ENCODE assay signal across 12 cellular contexts in genomic region chrX:145190801-145191389, GRCh38. TPM values are rescaled to one million over a fixed set of nuclear protein-coding genes. Genes with fewer than 3 reads are reported as not detected.
DNase-seq lines count a peak whose midpoint lies in the region; ATAC-seq, FAIRE-seq and TF ChIP-seq lines count a peak whose summit lies in the region.
"Had no signal": no experiment of that assay in that cellular context is flagged by ENCODE, and none has a peak within 500 bp of the region (broad histone marks: within the 10 kb centered on the region; RNA-seq: fewer than 3 reads in every experiment).

No MANE protein-coding gene starts in this region.

- 57% methylated on average over 3 of the region's 3 CpGs for WGBS in suprapubic skin

- CTCF ChIA-PET in CD4-positive, alpha-beta T cell (lab: Charles Lee), result no interaction called here

- peak; percentile 51 for FAIRE-seq in A204.1 (lab: Jason Lieb, UNC)
- FAIRE-seq: islet of Langerhans had no signal

- H3K4me1 ChIP-seq in foreskin keratinocyte, result no peaks in the 10 kb centered on the region
- no peaks in the 10 kb centered on the region for H3K4me1 ChIP-seq in suprapubic skin

- no peaks in the 10 kb centered on the region for H3K9me3 ChIP-seq in CD4-positive, alpha-beta T cell (ENCODE audit: control insufficient read depth, low read length)
- no peaks in the 10 kb centered on the region for H3K9me3 ChIP-seq in suprapubic skin

- H3K27ac ChIP-seq in foreskin keratinocyte (no peak overlapping the region), suprapubic skin (no peak overlapping the region), caudate nucleus (ENCODE audit: low read depth, low read length) (no peak overlapping the region)
- no peak overlapping the region for H3K27ac ChIP-seq in CD4-positive, alpha-beta T cell (ENCODE audit: low read depth, low read length)

- H3K9me3 Mint-ChIP-seq in CD4-positive, alpha-beta T cell, result no peaks in the 10 kb centered on the region
- H3K9me3 Mint-ChIP-seq: activated naive CD8-positive, alpha-beta T cell treated with anti-CD3 and anti-CD28 coated beads, Interleukin-2, amount 10 ng/mL, durations not matched to agents 7 days and 5 days had no signal

- H3K27me3 Mint-ChIP-seq in CD4-positive, alpha-beta T cell, result no peaks in the 10 kb centered on the region
- H3K27me3 Mint-ChIP-seq: activated naive CD8-positive, alpha-beta T cell treated with anti-CD3 and anti-CD28 coated beads, Interleukin-2, amount 10 ng/mL, durations not matched to agents 7 days and 5 days had no signal

- H3K27me3 ChIP-seq in foreskin keratinocyte (no peaks in the 10 kb centered on the region), suprapubic skin (no peaks in the 10 kb centered on the region)
- no peaks in the 10 kb centered on the region for H3K27me3 ChIP-seq in CD4-positive, alpha-beta T cell (ENCODE audit: control insufficient read depth, insufficient read depth, low read length)

- no peak overlapping the region for H3K4me3 Mint-ChIP-seq in CD4-positive, alpha-beta T cell
- H3K4me3 Mint-ChIP-seq: activated naive CD8-positive, alpha-beta T cell treated with anti-CD3 and anti-CD28 coated beads, Interleukin-2, amount 10 ng/mL, durations not matched to agents 7 days and 5 days had no signal

- POLR2A ChIA-PET in CD4-positive, alpha-beta T cell (lab: Charles Lee), result no interaction called here

- no peaks in the 10 kb centered on the region for H3K36me3 Mint-ChIP-seq in CD4-positive, alpha-beta T cell (ENCODE audit: low read depth)
- H3K36me3 Mint-ChIP-seq: activated naive CD8-positive, alpha-beta T cell treated with anti-CD3 and anti-CD28 coated beads, Interleukin-2, amount 10 ng/mL, durations not matched to agents 7 days and 5 days had no signal

- TF ChIP-seq POLR2A in suprapubic skin (IDR thresholded peaks at IDR 0.05), result no peak

- no peaks in the 10 kb centered on the region for H3K4me1 Mint-ChIP-seq in CD4-positive, alpha-beta T cell (ENCODE audit: low read depth)
- H3K4me1 Mint-ChIP-seq: activated naive CD8-positive, alpha-beta T cell treated with anti-CD3 and anti-CD28 coated beads, Interleukin-2, amount 10 ng/mL, durations not matched to agents 7 days and 5 days had no signal

- no peak overlapping the region for H3K27ac Mint-ChIP-seq in CD4-positive, alpha-beta T cell
- H3K27ac Mint-ChIP-seq: activated naive CD8-positive, alpha-beta T cell treated with anti-CD3 and anti-CD28 coated beads, Interleukin-2, amount 10 ng/mL, durations not matched to agents 7 days and 5 days had no signal

- no peak overlapping the region for H3K4me3 ChIP-seq in GM12865 (ENCODE audit: low read depth, low read length)
- H3K4me3 ChIP-seq in suprapubic skin, result no peak overlapping the region

- no peaks in the 10 kb centered on the region for H3K36me3 ChIP-seq in suprapubic skin

- no peak for DNase-seq in GM12865 (ENCODE audit: low read depth)
- peak; percentile 27 for DNase-seq in RKO (ENCODE audit: low spot score)
- DNase-seq in foreskin keratinocyte, result no peak
- no peak for DNase-seq in CD4-positive, alpha-beta T cell
- DNase-seq in suprapubic skin (ENCODE audit: low spot score in 2 of 2), result no peak
- DNase-seq in caudate nucleus (lab: John Stamatoyannopoulos, UW), result no peak
- DNase-seq in C1 segment of cervical spinal cord (lab: John Stamatoyannopoulos, UW), result no peak
- DNase-seq: activated naive CD8-positive, alpha-beta T cell treated with anti-CD3 and anti-CD28 coated beads, Interleukin-2, amount 10 ng/mL, durations not matched to agents 7 days and 5 days; GF-D8; T-helper 1 cell had no signal

- intact Hi-C loops in CD4-positive, alpha-beta T cell (cut with DNase I, micrococcal nuclease), result no loop called here

- TF ChIP-seq CTCF in GM12865 (IDR thresholded peaks at IDR 0.05; ENCODE audit: insufficient read depth, low read depth, low read length, missing control alignments), result peak; percentile 6
- TF ChIP-seq CTCF in foreskin keratinocyte (conservative IDR thresholded peaks at IDR 0.05), result peak; percentile 28
- no peak for TF ChIP-seq CTCF in CD4-positive, alpha-beta T cell (IDR thresholded peaks at IDR 0.05)
- TF ChIP-seq CTCF in suprapubic skin (IDR thresholded peaks at IDR 0.05), result no peak

- TF ChIP-seq EP300 in suprapubic skin (IDR thresholded peaks at IDR 0.05), result no peak

- ATAC-seq in foreskin keratinocyte, result no peak
- no peak for ATAC-seq in CD4-positive, alpha-beta T cell (ENCODE audit: poor library complexity)

RNA-seq across cellular contexts. Expression of gene SPANXN1, which starts 56.4 kb away (rescaled TPM):
- total RNA-seq in foreskin keratinocyte (not detected in 2 replicates), suprapubic skin (not detected)
- polyA plus RNA-seq in foreskin keratinocyte, result not detected in 2 replicates
- total RNA-seq in CD4-positive, alpha-beta T cell, result not detected
- total RNA-seq: activated naive CD8-positive, alpha-beta T cell treated with anti-CD3 and anti-CD28 coated beads, Interleukin-2, amount 10 ng/mL, durations not matched to agents 7 days and 5 days had no signal

Comparison
In these comparisons a context has a peak if more than half of its experiments do, and no peak if none do; other contexts are left out.
1. CTCF ChIP-seq: peak in GM12865 (single experiment) and foreskin keratinocyte (single experiment); none in CD4-positive, alpha-beta T cell (single experiment) and suprapubic skin (0 of 2).